ENCODE assay signal across 12 cellular contexts in the genomic region with DNA sequence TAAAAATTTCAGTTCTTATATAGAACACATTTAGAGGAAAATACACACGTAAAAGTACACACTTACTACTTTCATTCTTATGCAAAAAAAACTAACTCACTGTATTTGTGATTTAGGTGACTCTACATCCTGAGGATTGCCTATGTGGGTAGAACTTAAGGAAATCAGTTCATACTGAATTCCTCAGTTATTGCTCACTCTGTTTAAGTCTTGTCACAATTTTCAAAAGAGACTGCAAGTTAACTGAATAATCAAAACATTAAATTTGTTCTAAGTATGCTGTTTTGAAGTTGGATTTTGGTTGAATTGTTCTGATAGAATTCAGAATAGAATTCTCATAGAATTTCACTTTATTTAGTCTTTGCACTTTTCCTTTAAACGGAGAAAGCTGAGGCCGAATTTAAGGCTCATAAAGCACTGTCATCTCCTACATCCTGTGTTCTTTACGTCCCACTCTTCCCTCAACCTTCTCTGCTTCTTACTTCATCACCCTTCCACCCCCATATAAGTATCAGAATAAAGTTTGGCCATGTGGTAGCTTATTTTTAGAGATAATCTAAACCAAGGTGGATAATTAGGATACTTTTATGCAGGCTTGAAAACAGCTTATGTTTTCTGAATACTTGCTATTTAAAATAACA. TPM values are rescaled to one million over a fixed set of nuclear protein-coding genes. Genes with fewer than 3 reads are reported as not detected.
DNase-seq lines count a peak whose midpoint lies in the region; ATAC-seq and TF ChIP-seq lines count a peak whose summit lies in the region.
"Had no signal": no experiment of that assay in that cellular context is flagged by ENCODE, and none has a peak within 500 bp of the region (broad histone marks: within the 10 kb centered on the region; RNA-seq: fewer than 3 reads in every experiment).

No MANE protein-coding gene starts in this region.

- H3K4me1 Mint-ChIP-seq in GM23338 = peaks cover 18% of the 10 kb centered on the region
- H3K4me1 Mint-ChIP-seq in T-helper 17 cell = no peaks in the 10 kb centered on the region

- no peak overlapping the region for H2AFZ ChIP-seq in GM23338

- H3K79me2 ChIP-seq in GM23338 (replicated peaks; ENCODE audit: insufficient read depth) = 0 out of 2 replicates have a peak, but pooled peaks cover 14% of the 10 kb centered on the region

- H3K4me1 ChIP-seq in GM23338 (ENCODE audit: insufficient read depth) (peaks cover 5% of the 10 kb centered on the region), SJSA1 (replicated peaks) (peaks cover 28% of the 10 kb centered on the region)

- no peaks in the 10 kb centered on the region for H3K9me2 ChIP-seq in GM23338 (ENCODE audit: insufficient read depth)

- H3K27me3 Mint-ChIP-seq in GM23338 (ENCODE audit: insufficient read depth, low read depth, poor library complexity) (no peaks in the 10 kb centered on the region), T-helper 17 cell (no peaks in the 10 kb centered on the region)

- H3K27ac ChIP-seq in GM23338 (ENCODE audit: low read depth) (no peak overlapping the region), SJSA1 (peak overlapping the region; percentile 91)
- H3K27ac ChIP-seq: ovary had no signal

- peaks cover 9% of the 10 kb centered on the region; the same call in 1 of the 2 replicates for H3K36me3 ChIP-seq in GM23338 (ENCODE audit: insufficient read depth)
- H3K36me3 ChIP-seq in SJSA1 = peaks cover 27% of the 10 kb centered on the region
- H3K36me3 ChIP-seq: ovary had no signal

- no peaks in the 10 kb centered on the region for H3F3A ChIP-seq in GM23338 (replicated peaks; ENCODE audit: low read depth)

- H3K4me3 Mint-ChIP-seq in GM23338 (no peak overlapping the region), T-helper 17 cell (no peak overlapping the region)

- no peak for TF ChIP-seq POLR2A in erythroblast (IDR thresholded peaks at IDR 0.05; ENCODE audit: low read length)

- 0 out of 2 replicates have a peak, but pooled peaks cover 5% of the 10 kb centered on the region for H4K20me1 ChIP-seq in GM23338 (replicated peaks; ENCODE audit: insufficient read depth)

- H3K9me3 ChIP-seq in SJSA1 (replicated peaks) (no peaks in the 10 kb centered on the region), T-helper 17 cell (ENCODE audit: control insufficient read depth, low read length, poor library complexity, severe bottlenecking) (no peaks in the 10 kb centered on the region)
- H3K9me3 ChIP-seq: ovary had no signal

- no peaks in the 10 kb centered on the region for H3K9me3 Mint-ChIP-seq in GM23338

- no peaks in the 10 kb centered on the region for H3K27me3 ChIP-seq in GM23338 (ENCODE audit: insufficient read depth)
- no peaks in the 10 kb centered on the region for H3K27me3 ChIP-seq in SJSA1 (replicated peaks)
- H3K27me3 ChIP-seq: ovary had no signal

- H3K27ac Mint-ChIP-seq in GM23338 (peak overlapping the region; percentile 38), T-helper 17 cell (no peak overlapping the region)

- TF ChIP-seq CTCF in GM23338 (conservative IDR thresholded peaks at IDR 0.05; ENCODE audit: low read depth in 2 of 2) = no peak

- H3K36me3 Mint-ChIP-seq in GM23338 (ENCODE audit: low read depth) (peaks cover 9% of the 10 kb centered on the region; the same call in 2 of the 3 replicates), T-helper 17 cell (ENCODE audit: low read depth) (no peaks in the 10 kb centered on the region)

- DNase-seq in GM23338 (ENCODE audit: low spot score) (no peak), SJSA1 (ENCODE audit: low read depth in 1 of 2, low spot score in 2 of 2) (peak in 1 of 2 experiments; percentile 70), fibroblast of peridontal ligament (ENCODE audit: extremely low read depth) (peak; percentile 79), skeletal muscle cell (ENCODE audit: low read depth) (peak; percentile 54), erythroblast (lab: John Stamatoyannopoulos, UW) (no peak), T-helper 17 cell (no peak), COLO829 (ENCODE audit: low spot score) (no peak), T-helper 1 cell (no peak)
- DNase-seq: NCI-H446, ovary, SHP77 had no signal

- ATAC-seq in GM23338 (no peak), T-helper 17 cell (no peak)

- H3K4me3 ChIP-seq in GM23338 (no peak overlapping the region), SJSA1 (no peak overlapping the region), skeletal muscle cell (ENCODE audit: low read depth, low read length) (no peak overlapping the region)
- H3K4me3 ChIP-seq: ovary had no signal

- no peak overlapping the region for H3K4me2 ChIP-seq in GM23338

TF ChIP-seq in GM23338, 12 proteins besides CTCF, POLR2A, EP300 and RAD21 (continues in another document):
- no peak for TF ChIP-seq STAT1 (IDR thresholded peaks at IDR 0.05; ENCODE audit: unreplicated experiment)
- no peak for TF ChIP-seq CREB1 (CRISPR knock-in tag; IDR thresholded peaks at IDR 0.05; ENCODE audit: low read depth)
- TF ChIP-seq POLR2AphosphoS5 (IDR thresholded peaks at IDR 0.05; ENCODE audit: low read depth) = no peak
- no peak for TF ChIP-seq EZH2 (IDR thresholded peaks at IDR 0.05; ENCODE audit: low read depth, unreplicated experiment)
- no peak for TF ChIP-seq ETS1 (IDR thresholded peaks at IDR 0.05)
- no peak for TF ChIP-seq EZH2phosphoT487 (IDR thresholded peaks at IDR 0.05; ENCODE audit: unreplicated experiment)
- TF ChIP-seq NANOG (IDR thresholded peaks at IDR 0.05; ENCODE audit: borderline replicate concordance) = no peak
- no peak for TF ChIP-seq JUNB (IDR thresholded peaks at IDR 0.05; ENCODE audit: unreplicated experiment)
- no peak for TF ChIP-seq ZNF331 (CRISPR knock-in tag; IDR thresholded peaks at IDR 0.05; ENCODE audit: low read depth)
- TF ChIP-seq, protein P1, sequence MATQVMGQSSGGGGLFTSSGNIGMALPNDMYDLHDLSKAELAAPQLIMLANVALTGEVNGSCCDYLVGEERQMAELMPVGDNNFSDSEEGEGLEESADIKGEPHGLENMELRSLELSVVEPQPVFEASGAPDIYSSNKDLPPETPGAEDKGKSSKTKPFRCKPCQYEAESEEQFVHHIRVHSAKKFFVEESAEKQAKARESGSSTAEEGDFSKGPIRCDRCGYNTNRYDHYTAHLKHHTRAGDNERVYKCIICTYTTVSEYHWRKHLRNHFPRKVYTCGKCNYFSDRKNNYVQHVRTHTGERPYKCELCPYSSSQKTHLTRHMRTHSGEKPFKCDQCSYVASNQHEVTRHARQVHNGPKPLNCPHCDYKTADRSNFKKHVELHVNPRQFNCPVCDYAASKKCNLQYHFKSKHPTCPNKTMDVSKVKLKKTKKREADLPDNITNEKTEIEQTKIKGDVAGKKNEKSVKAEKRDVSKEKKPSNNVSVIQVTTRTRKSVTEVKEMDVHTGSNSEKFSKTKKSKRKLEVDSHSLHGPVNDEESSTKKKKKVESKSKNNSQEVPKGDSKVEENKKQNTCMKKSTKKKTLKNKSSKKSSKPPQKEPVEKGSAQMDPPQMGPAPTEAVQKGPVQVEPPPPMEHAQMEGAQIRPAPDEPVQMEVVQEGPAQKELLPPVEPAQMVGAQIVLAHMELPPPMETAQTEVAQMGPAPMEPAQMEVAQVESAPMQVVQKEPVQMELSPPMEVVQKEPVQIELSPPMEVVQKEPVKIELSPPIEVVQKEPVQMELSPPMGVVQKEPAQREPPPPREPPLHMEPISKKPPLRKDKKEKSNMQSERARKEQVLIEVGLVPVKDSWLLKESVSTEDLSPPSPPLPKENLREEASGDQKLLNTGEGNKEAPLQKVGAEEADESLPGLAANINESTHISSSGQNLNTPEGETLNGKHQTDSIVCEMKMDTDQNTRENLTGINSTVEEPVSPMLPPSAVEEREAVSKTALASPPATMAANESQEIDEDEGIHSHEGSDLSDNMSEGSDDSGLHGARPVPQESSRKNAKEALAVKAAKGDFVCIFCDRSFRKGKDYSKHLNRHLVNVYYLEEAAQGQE (IDR thresholded peaks at IDR 0.05; ENCODE audit: unreplicated experiment) = no peak

RNA-seq across cellular contexts. Expression of gene APOL5, which starts 59.8 kb away (rescaled TPM):
- not detected in 2 replicates for total RNA-seq in GM23338 (2014; rRNA removed; shearing (Covaris generic))
- not detected in 2 replicates for polyA plus RNA-seq in GM23338 (2016; fragmentation: Nextera tagmentation; extraction: Ambion mirVana)
- not detected in 2 replicates for total RNA-seq in SJSA1 (2014; rRNA removed; shearing (Covaris generic))
- not detected for total RNA-seq in T-helper 17 cell
- total RNA-seq: liver, ovary had no signal
- polyA plus RNA-seq: ovary had no signal

Comparison
In these comparisons a context has a peak if more than half of its experiments do, and no peak if none do; other contexts are left out.
1. DNase-seq: peak in fibroblast of peridontal ligament (single experiment) and skeletal muscle cell (single experiment); none in GM23338 (single experiment), erythroblast (0 of 2), T-helper 17 cell (0 of 3), COLO829 (single experiment) and T-helper 1 cell (0 of 5).